In the genomic region with DNA sequence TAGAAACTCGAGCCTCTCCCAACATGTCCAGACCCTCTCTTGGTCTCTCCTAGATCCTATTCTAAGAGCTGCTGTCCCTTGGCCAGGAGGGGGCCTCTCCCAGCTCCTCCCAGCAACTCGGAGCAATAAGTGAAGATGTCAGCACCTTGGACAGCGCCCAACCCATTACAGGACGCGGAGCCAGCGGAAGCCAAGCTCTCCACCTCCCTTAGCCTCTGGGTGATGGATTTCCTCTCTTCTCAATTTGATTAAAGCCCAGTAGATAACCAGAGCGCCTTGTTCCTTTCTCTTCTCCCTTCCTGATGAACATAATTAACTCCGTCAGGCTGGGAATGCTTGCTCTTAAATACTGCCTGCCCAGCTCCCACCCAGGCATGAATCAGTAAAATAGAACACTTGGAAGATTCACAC, we compare ENCODE assay signal across 1 cellular context.
TF ChIP-seq lines count a peak whose summit lies in the region.

No MANE protein-coding gene starts in this region.

TF ChIP-seq in HepG2, 621 proteins besides CTCF, POLR2A, EP300 and RAD21 (continued from another document and continues in another):
- TF ChIP-seq, protein P1, sequence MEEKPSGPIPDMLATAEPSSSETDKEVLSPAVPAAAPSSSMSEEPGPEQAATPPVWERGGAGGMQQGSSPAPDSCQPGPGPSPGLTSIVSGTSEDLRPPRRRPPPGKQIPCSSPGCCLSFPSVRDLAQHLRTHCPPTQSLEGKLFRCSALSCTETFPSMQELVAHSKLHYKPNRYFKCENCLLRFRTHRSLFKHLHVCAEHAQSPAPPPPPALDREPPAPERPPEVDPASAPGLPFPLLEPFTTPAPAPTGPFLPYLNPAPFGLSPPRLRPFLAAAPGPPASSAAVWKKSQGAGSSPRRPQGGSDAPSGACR (CRISPR knock-in tag; IDR thresholded peaks at IDR 0.05): no peak
- TF ChIP-seq ZFP1 (CRISPR knock-in tag; IDR thresholded peaks at IDR 0.05) (peak; percentile 65; the same call in 1 of the 2 replicates), ZNF33A (CRISPR knock-in tag; IDR thresholded peaks at IDR 0.05; ENCODE audit: borderline replicate concordance) (no peak), ARHGAP35 (CRISPR knock-in tag; IDR thresholded peaks at IDR 0.05; ENCODE audit: borderline replicate concordance) (peak; percentile 86; the same call in 1 of the 2 replicates), ZBTB20 (CRISPR knock-in tag; IDR thresholded peaks at IDR 0.05; ENCODE audit: borderline replicate concordance, low read depth) (peak; percentile 92; the same call in 1 of the 2 replicates), SNAPC2 (CRISPR knock-in tag; IDR thresholded peaks at IDR 0.05) (0 out of 2 replicates have a peak, but pooled peaks have one; percentile 53), TSC22D2 (CRISPR knock-in tag; IDR thresholded peaks at IDR 0.05; ENCODE audit: borderline replicate concordance) (peak; percentile 99), ZNF777 (CRISPR knock-in tag; IDR thresholded peaks at IDR 0.05) (peak; percentile 72), SSRP1 (CRISPR knock-in tag; IDR thresholded peaks at IDR 0.05) (no peak), ZNF644 (CRISPR knock-in tag; IDR thresholded peaks at IDR 0.05; ENCODE audit: low read depth) (peak; percentile 85), HNRNPLL (IDR thresholded peaks at IDR 0.05; ENCODE audit: low read depth, low read length, poor library complexity, severe bottlenecking) (no peak), ZNF354B (CRISPR knock-in tag; IDR thresholded peaks at IDR 0.05) (0 out of 2 replicates have a peak, but pooled peaks have one; percentile 33), ZNF790 (CRISPR knock-in tag; IDR thresholded peaks at IDR 0.05; ENCODE audit: borderline replicate concordance) (peak; percentile 79; the same call in 1 of the 2 replicates), ZNF562 (CRISPR knock-in tag; IDR thresholded peaks at IDR 0.05; ENCODE audit: borderline replicate concordance) (no peak), MEIS1 (CRISPR knock-in tag; IDR thresholded peaks at IDR 0.05; ENCODE audit: borderline replicate concordance) (0 out of 2 replicates have a peak, but pooled peaks have one; percentile 41), ZFP37 (CRISPR knock-in tag; IDR thresholded peaks at IDR 0.05; ENCODE audit: borderline replicate concordance) (peak; percentile 99), MIER2 (CRISPR knock-in tag; IDR thresholded peaks at IDR 0.05) (peak; percentile 100), KDM4B (CRISPR knock-in tag; IDR thresholded peaks at IDR 0.05) (peak; percentile 94), ZFP62 (CRISPR knock-in tag; IDR thresholded peaks at IDR 0.05) (no peak), IRX3 (CRISPR knock-in tag; IDR thresholded peaks at IDR 0.05; ENCODE audit: borderline replicate concordance, low read depth) (peak; percentile 83; the same call in 1 of the 2 replicates), ZNF350 (CRISPR knock-in tag; IDR thresholded peaks at IDR 0.05; ENCODE audit: borderline replicate concordance, low read depth) (peak; percentile 35; the same call in 1 of the 2 replicates), CAMTA2 (CRISPR knock-in tag; IDR thresholded peaks at IDR 0.05; ENCODE audit: borderline replicate concordance) (peak; percentile 56; the same call in 1 of the 2 replicates), RNF2 (conservative IDR thresholded peaks at IDR 0.05; ENCODE audit: low read depth) (no peak), ATAD3A (CRISPR knock-in tag; IDR thresholded peaks at IDR 0.05) (no peak), SAFB2 (CRISPR knock-in tag; IDR thresholded peaks at IDR 0.05; ENCODE audit: borderline replicate concordance, low read depth) (no peak), HDAC6 (IDR thresholded peaks at IDR 0.05; ENCODE audit: low read depth, low read length) (no peak), NCOA5 (CRISPR knock-in tag; IDR thresholded peaks at IDR 0.05) (no peak), ZNF616 (CRISPR knock-in tag; IDR thresholded peaks at IDR 0.05; ENCODE audit: low read depth) (peak; percentile 88; the same call in 1 of the 2 replicates)
- TF ChIP-seq, protein P2, sequence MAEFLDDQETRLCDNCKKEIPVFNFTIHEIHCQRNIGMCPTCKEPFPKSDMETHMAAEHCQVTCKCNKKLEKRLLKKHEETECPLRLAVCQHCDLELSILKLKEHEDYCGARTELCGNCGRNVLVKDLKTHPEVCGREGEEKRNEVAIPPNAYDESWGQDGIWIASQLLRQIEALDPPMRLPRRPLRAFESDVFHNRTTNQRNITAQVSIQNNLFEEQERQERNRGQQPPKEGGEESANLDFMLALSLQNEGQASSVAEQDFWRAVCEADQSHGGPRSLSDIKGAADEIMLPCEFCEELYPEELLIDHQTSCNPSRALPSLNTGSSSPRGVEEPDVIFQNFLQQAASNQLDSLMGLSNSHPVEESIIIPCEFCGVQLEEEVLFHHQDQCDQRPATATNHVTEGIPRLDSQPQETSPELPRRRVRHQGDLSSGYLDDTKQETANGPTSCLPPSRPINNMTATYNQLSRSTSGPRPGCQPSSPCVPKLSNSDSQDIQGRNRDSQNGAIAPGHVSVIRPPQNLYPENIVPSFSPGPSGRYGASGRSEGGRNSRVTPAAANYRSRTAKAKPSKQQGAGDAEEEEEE (CRISPR knock-in tag; IDR thresholded peaks at IDR 0.05; ENCODE audit: borderline replicate concordance): no peak
- TF ChIP-seq, protein P3, sequence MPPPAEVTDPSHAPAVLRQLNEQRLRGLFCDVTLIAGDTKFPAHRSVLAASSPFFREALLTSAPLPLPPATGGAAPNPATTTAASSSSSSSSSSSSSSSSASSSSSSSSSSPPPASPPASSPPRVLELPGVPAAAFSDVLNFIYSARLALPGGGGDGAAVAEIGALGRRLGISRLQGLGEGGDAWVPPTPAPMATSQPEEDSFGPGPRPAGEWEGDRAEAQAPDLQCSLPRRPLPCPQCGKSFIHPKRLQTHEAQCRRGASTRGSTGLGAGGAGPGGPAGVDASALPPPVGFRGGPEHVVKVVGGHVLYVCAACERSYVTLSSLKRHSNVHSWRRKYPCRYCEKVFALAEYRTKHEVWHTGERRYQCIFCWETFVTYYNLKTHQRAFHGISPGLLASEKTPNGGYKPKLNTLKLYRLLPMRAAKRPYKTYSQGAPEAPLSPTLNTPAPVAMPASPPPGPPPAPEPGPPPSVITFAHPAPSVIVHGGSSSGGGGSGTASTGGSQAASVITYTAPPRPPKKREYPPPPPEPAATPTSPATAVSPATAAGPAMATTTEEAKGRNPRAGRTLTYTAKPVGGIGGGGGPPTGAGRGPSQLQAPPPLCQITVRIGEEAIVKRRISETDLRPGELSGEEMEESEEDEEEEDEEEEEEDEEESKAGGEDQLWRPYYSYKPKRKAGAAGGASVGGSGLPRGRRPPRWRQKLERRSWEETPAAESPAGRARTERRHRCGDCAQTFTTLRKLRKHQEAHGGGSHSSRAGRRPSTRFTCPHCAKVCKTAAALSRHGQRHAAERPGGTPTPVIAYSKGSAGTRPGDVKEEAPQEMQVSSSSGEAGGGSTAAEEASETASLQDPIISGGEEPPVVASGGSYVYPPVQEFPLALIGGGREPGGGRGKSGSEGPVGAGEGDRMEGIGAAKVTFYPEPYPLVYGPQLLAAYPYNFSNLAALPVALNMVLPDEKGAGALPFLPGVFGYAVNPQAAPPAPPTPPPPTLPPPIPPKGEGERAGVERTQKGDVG (CRISPR knock-in tag; IDR thresholded peaks at IDR 0.05; ENCODE audit: borderline replicate concordance): no peak
- TF ChIP-seq, protein P4, sequence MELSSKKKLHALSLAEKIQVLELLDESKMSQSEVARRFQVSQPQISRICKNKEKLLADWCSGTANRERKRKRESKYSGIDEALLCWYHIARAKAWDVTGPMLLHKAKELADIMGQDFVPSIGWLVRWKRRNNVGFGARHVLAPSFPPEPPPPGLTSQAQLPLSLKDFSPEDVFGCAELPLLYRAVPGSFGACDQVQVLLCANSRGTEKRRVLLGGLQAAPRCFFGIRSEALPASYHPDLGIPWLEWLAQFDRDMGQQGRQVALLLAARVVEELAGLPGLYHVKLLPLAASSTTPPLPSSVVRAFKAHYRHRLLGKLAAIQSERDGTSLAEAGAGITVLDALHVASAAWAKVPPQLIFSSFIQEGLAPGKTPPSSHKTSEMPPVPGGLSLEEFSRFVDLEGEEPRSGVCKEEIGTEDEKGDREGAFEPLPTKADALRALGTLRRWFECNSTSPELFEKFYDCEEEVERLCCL (CRISPR knock-in tag; IDR thresholded peaks at IDR 0.05; ENCODE audit: borderline replicate concordance): peak; percentile 90; the same call in 1 of the 2 replicates
- TF ChIP-seq, protein P5, sequence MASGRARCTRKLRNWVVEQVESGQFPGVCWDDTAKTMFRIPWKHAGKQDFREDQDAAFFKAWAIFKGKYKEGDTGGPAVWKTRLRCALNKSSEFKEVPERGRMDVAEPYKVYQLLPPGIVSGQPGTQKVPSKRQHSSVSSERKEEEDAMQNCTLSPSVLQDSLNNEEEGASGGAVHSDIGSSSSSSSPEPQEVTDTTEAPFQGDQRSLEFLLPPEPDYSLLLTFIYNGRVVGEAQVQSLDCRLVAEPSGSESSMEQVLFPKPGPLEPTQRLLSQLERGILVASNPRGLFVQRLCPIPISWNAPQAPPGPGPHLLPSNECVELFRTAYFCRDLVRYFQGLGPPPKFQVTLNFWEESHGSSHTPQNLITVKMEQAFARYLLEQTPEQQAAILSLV (CRISPR knock-in tag; IDR thresholded peaks at IDR 0.05; ENCODE audit: borderline replicate concordance): peak; percentile 82; the same call in 1 of the 2 replicates
- TF ChIP-seq, protein P6, sequence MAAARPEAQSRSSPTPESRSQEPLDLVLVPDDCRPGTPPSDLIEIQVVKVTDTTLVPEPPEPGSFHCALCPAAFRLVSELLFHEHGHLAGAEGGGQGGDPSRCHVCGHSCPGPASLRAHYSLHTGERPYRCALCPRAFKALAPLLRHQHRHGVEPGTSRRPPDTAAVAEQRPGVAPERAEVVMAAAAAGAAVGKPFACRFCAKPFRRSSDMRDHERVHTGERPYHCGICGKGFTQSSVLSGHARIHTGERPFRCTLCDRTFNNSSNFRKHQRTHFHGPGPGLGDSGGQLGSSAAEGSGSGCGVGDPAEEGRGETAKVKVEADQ (CRISPR knock-in tag; IDR thresholded peaks at IDR 0.05; ENCODE audit: borderline replicate concordance): peak; percentile 45; the same call in 1 of the 2 replicates
- TF ChIP-seq, protein P7, sequence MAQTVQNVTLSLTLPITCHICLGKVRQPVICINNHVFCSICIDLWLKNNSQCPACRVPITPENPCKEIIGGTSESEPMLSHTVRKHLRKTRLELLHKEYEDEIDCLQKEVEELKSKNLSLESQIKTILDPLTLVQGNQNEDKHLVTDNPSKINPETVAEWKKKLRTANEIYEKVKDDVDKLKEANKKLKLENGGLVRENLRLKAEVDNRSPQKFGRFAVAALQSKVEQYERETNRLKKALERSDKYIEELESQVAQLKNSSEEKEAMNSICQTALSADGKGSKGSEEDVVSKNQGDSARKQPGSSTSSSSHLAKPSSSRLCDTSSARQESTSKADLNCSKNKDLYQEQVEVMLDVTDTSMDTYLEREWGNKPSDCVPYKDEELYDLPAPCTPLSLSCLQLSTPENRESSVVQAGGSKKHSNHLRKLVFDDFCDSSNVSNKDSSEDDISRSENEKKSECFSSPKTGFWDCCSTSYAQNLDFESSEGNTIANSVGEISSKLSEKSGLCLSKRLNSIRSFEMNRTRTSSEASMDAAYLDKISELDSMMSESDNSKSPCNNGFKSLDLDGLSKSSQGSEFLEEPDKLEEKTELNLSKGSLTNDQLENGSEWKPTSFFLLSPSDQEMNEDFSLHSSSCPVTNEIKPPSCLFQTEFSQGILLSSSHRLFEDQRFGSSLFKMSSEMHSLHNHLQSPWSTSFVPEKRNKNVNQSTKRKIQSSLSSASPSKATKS (CRISPR knock-in tag; IDR thresholded peaks at IDR 0.05): no peak
- TF ChIP-seq, protein P8, sequence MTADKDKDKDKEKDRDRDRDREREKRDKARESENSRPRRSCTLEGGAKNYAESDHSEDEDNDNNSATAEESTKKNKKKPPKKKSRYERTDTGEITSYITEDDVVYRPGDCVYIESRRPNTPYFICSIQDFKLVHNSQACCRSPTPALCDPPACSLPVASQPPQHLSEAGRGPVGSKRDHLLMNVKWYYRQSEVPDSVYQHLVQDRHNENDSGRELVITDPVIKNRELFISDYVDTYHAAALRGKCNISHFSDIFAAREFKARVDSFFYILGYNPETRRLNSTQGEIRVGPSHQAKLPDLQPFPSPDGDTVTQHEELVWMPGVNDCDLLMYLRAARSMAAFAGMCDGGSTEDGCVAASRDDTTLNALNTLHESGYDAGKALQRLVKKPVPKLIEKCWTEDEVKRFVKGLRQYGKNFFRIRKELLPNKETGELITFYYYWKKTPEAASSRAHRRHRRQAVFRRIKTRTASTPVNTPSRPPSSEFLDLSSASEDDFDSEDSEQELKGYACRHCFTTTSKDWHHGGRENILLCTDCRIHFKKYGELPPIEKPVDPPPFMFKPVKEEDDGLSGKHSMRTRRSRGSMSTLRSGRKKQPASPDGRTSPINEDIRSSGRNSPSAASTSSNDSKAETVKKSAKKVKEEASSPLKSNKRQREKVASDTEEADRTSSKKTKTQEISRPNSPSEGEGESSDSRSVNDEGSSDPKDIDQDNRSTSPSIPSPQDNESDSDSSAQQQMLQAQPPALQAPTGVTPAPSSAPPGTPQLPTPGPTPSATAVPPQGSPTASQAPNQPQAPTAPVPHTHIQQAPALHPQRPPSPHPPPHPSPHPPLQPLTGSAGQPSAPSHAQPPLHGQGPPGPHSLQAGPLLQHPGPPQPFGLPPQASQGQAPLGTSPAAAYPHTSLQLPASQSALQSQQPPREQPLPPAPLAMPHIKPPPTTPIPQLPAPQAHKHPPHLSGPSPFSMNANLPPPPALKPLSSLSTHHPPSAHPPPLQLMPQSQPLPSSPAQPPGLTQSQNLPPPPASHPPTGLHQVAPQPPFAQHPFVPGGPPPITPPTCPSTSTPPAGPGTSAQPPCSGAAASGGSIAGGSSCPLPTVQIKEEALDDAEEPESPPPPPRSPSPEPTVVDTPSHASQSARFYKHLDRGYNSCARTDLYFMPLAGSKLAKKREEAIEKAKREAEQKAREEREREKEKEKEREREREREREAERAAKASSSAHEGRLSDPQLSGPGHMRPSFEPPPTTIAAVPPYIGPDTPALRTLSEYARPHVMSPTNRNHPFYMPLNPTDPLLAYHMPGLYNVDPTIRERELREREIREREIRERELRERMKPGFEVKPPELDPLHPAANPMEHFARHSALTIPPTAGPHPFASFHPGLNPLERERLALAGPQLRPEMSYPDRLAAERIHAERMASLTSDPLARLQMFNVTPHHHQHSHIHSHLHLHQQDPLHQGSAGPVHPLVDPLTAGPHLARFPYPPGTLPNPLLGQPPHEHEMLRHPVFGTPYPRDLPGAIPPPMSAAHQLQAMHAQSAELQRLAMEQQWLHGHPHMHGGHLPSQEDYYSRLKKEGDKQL (CRISPR knock-in tag; IDR thresholded peaks at IDR 0.05; ENCODE audit: low read depth): 0 out of 2 replicates have a peak, but pooled peaks have one; percentile 54
- TF ChIP-seq, protein P9, sequence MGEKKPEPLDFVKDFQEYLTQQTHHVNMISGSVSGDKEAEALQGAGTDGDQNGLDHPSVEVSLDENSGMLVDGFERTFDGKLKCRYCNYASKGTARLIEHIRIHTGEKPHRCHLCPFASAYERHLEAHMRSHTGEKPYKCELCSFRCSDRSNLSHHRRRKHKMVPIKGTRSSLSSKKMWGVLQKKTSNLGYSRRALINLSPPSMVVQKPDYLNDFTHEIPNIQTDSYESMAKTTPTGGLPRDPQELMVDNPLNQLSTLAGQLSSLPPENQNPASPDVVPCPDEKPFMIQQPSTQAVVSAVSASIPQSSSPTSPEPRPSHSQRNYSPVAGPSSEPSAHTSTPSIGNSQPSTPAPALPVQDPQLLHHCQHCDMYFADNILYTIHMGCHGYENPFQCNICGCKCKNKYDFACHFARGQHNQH (CRISPR knock-in tag; IDR thresholded peaks at IDR 0.05): peak; percentile 92
